Comparison of ENCODE assay signal across 9 cellular contexts in genomic region chr1:31798433-31799195, GRCh38. TPM values are rescaled to one million over a fixed set of nuclear protein-coding genes. Genes with fewer than 3 reads are reported as not detected.
DNase-seq lines count a peak whose midpoint lies in the region; ATAC-seq, FAIRE-seq and TF ChIP-seq lines count a peak whose summit lies in the region.
"Had no signal": no experiment of that assay in that cellular context is flagged by ENCODE, and none has a peak within 500 bp of the region (broad histone marks: within the 10 kb centered on the region; RNA-seq: fewer than 3 reads in every experiment).

No MANE protein-coding gene starts in this region.

- H3K27me3 Mint-ChIP-seq in MCF 10A (ENCODE audit: insufficient read depth, unreplicated experiment), result peaks cover 13% of the 10 kb centered on the region
- peaks cover 14% of the 10 kb centered on the region for H3K27me3 Mint-ChIP-seq in nephron (ENCODE audit: low read depth)

- H3K36me3 Mint-ChIP-seq in MCF 10A (ENCODE audit: insufficient read depth, unreplicated experiment), result no peaks in the 10 kb centered on the region
- H3K36me3 Mint-ChIP-seq in nephron (ENCODE audit: low read depth), result no peaks in the 10 kb centered on the region
- H3K36me3 Mint-ChIP-seq: mesothelial cell of epicardium had no signal

- FAIRE-seq in HTR-8/SVneo (lab: Jason Lieb, UNC), result peak; percentile 72

- H3K27ac Mint-ChIP-seq in MCF 10A (ENCODE audit: low read depth, unreplicated experiment), result peak overlapping the region; percentile 37
- H3K27ac Mint-ChIP-seq in nephron, result peak overlapping the region in 2 of 3 experiments; percentile 23 to 56
- H3K27ac Mint-ChIP-seq: mesothelial cell of epicardium had no signal

- ATAC-seq in GM19463 (IDR thresholded peaks at IDR 0.05; ENCODE audit: unreplicated experiment) (no peak), HG03432 (IDR thresholded peaks at IDR 0.05; ENCODE audit: unreplicated experiment) (no peak), GM18861 (IDR thresholded peaks at IDR 0.05; ENCODE audit: unreplicated experiment) (no peak)

- TF ChIP-seq CTCF in MCF 10A (IDR thresholded peaks at IDR 0.05; ENCODE audit: unreplicated experiment), result no peak
- TF ChIP-seq CTCF in nephron (IDR thresholded peaks at IDR 0.05; ENCODE audit: unreplicated experiment in 3 of 3), result no peak

- POLR2A ChIA-PET in MCF 10A (lab: Yijun Ruan, JAX), result interaction anchor here (0.6 to 2.3 kb wide), 3 partner anchors 10 to 136 kb away, joined by 3 to 5 read pairs (median 4); no protein-coding TSS in a partner anchor

- no peaks in the 10 kb centered on the region for H3K9me3 Mint-ChIP-seq in MCF 10A (ENCODE audit: unreplicated experiment)
- H3K9me3 Mint-ChIP-seq in nephron, result no peaks in the 10 kb centered on the region
- H3K9me3 Mint-ChIP-seq: mesothelial cell of epicardium had no signal

- H3K4me1 Mint-ChIP-seq in MCF 10A (ENCODE audit: insufficient read depth, unreplicated experiment) (peaks cover 9% of the 10 kb centered on the region), nephron (peaks cover 23% of the 10 kb centered on the region)

- CTCF ChIA-PET in MCF 10A (lab: Yijun Ruan, JAX), result interaction anchor here (0.5 to 2.3 kb wide), 9 partner anchors 8 to 345 kb away, joined by 3 to 8 read pairs (median 5); no protein-coding TSS in a partner anchor

- peak; percentile 90 for DNase-seq in CD1c-positive myeloid dendritic cell (ENCODE audit: extremely low spot score)
- DNase-seq in HTR-8/SVneo (ENCODE audit: insufficient read length, low spot score), result peak; percentile 67
- peak; percentile 76 for DNase-seq in MCF 10A (ENCODE audit: unreplicated experiment)
- DNase-seq in GM19238 (ENCODE audit: insufficient read length, low spot score), result no peak

- intact Hi-C loops in MCF 10A (cut with micrococcal nuclease), result loop anchor here (10.0 kb wide), 1 partner anchor 266 kb away; no protein-coding TSS in a partner anchor

- BruUV-seq in MCF 10A (replicated peaks; lab: Mats Ljungman, UMichigan), result no TSS peak

- H3K4me3 Mint-ChIP-seq in MCF 10A (ENCODE audit: unreplicated experiment) (no peak overlapping the region), nephron (no peak overlapping the region)
- H3K4me3 Mint-ChIP-seq: mesothelial cell of epicardium had no signal

RNA-seq across cellular contexts. Expression of gene SPOCD1, which starts 17.2 kb away (rescaled TPM):
- total RNA-seq in MCF 10A (2022), result 0.47 and 0.59 TPM in 2 replicates

RNA-seq across cellular contexts. Expression of gene ADGRB2, which starts 34.5 kb away (rescaled TPM):
- total RNA-seq in MCF 10A (2022), result 1.5 and 1.7 TPM in 2 replicates
